8 cellular contexts compared by ENCODE assay signal in the genomic region with DNA sequence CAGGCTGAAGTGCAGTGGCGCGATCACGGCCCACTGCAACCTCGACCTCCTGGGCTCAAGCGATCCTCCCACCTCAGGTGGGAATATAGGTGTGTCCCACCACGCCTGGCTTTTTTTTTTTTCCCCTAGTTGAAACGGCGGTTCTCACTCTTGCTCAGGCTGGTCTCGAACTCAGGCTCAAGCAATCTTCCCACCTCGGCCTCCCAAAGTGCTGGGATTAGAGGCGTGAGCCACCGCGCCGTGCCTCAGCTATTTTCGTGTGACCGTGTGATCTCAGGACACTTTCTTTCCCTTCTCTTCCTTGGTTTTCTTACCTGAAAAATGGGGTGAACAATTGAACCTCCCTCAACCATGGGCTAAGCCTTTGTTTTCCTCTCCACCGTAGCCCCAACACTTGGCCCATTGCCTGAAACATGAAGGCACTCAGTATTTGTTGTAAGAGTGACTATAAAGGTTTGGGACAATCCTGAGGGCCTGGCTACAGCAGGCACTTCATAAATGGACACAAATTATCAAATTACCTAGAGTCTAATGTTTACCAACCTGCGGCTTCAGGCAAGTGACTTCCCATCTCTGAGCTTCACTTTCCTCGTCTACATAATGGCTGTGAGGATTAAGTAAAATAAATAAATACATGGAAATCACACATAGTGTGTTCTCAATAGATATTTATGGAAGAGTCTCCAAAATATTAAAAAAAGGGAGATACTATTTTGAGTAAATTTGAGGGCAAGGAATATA. TPM values are rescaled to one million over a fixed set of nuclear protein-coding genes. Genes with fewer than 3 reads are reported as not detected.
DNase-seq lines count a peak whose midpoint lies in the region; ATAC-seq, FAIRE-seq and TF ChIP-seq lines count a peak whose summit lies in the region.

No MANE protein-coding gene starts in this region.

- H3K27ac ChIP-seq in heart left ventricle (peak overlapping the region; percentile 81 to 98 (median 89)), Karpas-422 (ENCODE audit: low read length) (no peak overlapping the region), iPS-18a (ENCODE audit: low read length) (no peak overlapping the region), temporal lobe (ENCODE audit: low read depth, low read length) (peak overlapping the region; percentile 86)

- peaks cover 2% of the 10 kb centered on the region for H3K9me3 Mint-ChIP-seq in activated CD4-positive, alpha-beta memory T cell treated with anti-CD3 and anti-CD28 coated beads for 36 hours

- peaks cover 25% of the 10 kb centered on the region for H3K4me1 Mint-ChIP-seq in activated CD4-positive, alpha-beta memory T cell treated with anti-CD3 and anti-CD28 coated beads for 36 hours (ENCODE audit: low read depth)

- TF ChIP-seq CTCF in heart left ventricle (IDR thresholded peaks at IDR 0.05): no peak

- no peak for FAIRE-seq in RCC 7860 (lab: Jason Lieb, UNC)

- no peaks in the 10 kb centered on the region for H3K9me2 ChIP-seq in Karpas-422 (replicated peaks; ENCODE audit: insufficient read depth, low read length)

- H3K27me3 Mint-ChIP-seq in activated CD4-positive, alpha-beta memory T cell treated with anti-CD3 and anti-CD28 coated beads for 36 hours: no peaks in the 10 kb centered on the region

- H3K4me3 ChIP-seq in heart left ventricle (peak overlapping the region; percentile 26 to 66 (median 55)), Karpas-422 (ENCODE audit: low read length) (peak overlapping the region; percentile 67; the same call in 1 of the 2 replicates), iPS-18a (ENCODE audit: low read length) (peak overlapping the region; percentile 47)

- H3K36me3 ChIP-seq in heart left ventricle (peaks cover 0 to 17% (median 0%) of the 10 kb centered on the region in 9 donors), Karpas-422 (ENCODE audit: insufficient read depth, low read length) (0 out of 2 replicates have a peak, but pooled peaks cover 3% of the 10 kb centered on the region), iPS-18a (ENCODE audit: control insufficient read depth, low read depth, low read length) (no peaks in the 10 kb centered on the region)

- H3K9ac ChIP-seq in Karpas-422 (ENCODE audit: low read length): peak overlapping the region; percentile 51
- peak overlapping the region; percentile 38 for H3K9ac ChIP-seq in iPS-18a (ENCODE audit: low read length)

- H3K4me1 ChIP-seq in heart left ventricle: peaks cover 0 to 50% (median 33%) of the 10 kb centered on the region in 12 donors
- H3K4me1 ChIP-seq in Karpas-422 (ENCODE audit: low read length): peaks cover 16% of the 10 kb centered on the region
- H3K4me1 ChIP-seq in iPS-18a (ENCODE audit: control insufficient read depth, low read depth, low read length): peaks cover 29% of the 10 kb centered on the region

- no peaks in the 10 kb centered on the region for H3K27me3 ChIP-seq in heart left ventricle
- no peaks in the 10 kb centered on the region for H3K27me3 ChIP-seq in Karpas-422 (ENCODE audit: low read length)
- H3K27me3 ChIP-seq in iPS-18a (ENCODE audit: control insufficient read depth, insufficient read depth, low read length): no peaks in the 10 kb centered on the region

- peaks cover 0 to 3% (median 0%) of the 10 kb centered on the region in 12 donors for H3K9me3 ChIP-seq in heart left ventricle
- no peaks in the 10 kb centered on the region for H3K9me3 ChIP-seq in Karpas-422 (ENCODE audit: low read length)
- no peaks in the 10 kb centered on the region for H3K9me3 ChIP-seq in iPS-18a (ENCODE audit: control insufficient read depth, low read depth, low read length)

- peak overlapping the region; percentile 88 for H3K4me3 Mint-ChIP-seq in activated CD4-positive, alpha-beta memory T cell treated with anti-CD3 and anti-CD28 coated beads for 36 hours

- intact Hi-C loops in heart left ventricle (cut with DNase I): loop anchor here in 7 of 10 donors (1.0 to 10.0 kb wide), 7 partner anchors 14 to 149 kb away; a partner anchor contains a TSS
- intact Hi-C loops in left ventricle myocardium superior (cut with micrococcal nuclease): no loop called here
- intact Hi-C loops in activated CD4-positive, alpha-beta memory T cell treated with anti-CD3 and anti-CD28 coated beads for 36 hours (cut with micrococcal nuclease): loop anchor here (2.0 kb wide), 1 partner anchor 149 kb away; a partner anchor contains a TSS

- H3K27ac Mint-ChIP-seq in activated CD4-positive, alpha-beta memory T cell treated with anti-CD3 and anti-CD28 coated beads for 36 hours: peak overlapping the region; percentile 81

- POLR2A ChIA-PET in activated CD4-positive, alpha-beta memory T cell treated with anti-CD3 and anti-CD28 coated beads for 36 hours (lab: Charles Lee): interaction anchor here (0.7 to 2.1 kb wide), 12 partner anchors 11 to 165 kb away, joined by 3 to 31 read pairs (median 4); a partner anchor contains a TSS

- CTCF ChIA-PET in activated CD4-positive, alpha-beta memory T cell treated with anti-CD3 and anti-CD28 coated beads for 36 hours (lab: Charles Lee): interaction anchor here (0.8 to 29.0 kb wide), 5 partner anchors 14 to 150 kb away, joined by 3 to 1211 read pairs (median 8); a partner anchor contains a TSS

- H4K20me1 ChIP-seq in Karpas-422 (ENCODE audit: insufficient read depth, low read depth, low read length): no peaks in the 10 kb centered on the region

- ATAC-seq in heart left ventricle (no peak), left ventricle myocardium superior (no peak)

- DNase-seq in heart left ventricle (no peak), left ventricle myocardium superior (no peak), Karpas-422 (no peak), RCC 7860 (ENCODE audit: low spot score) (no peak), C1 segment of cervical spinal cord (lab: John Stamatoyannopoulos, UW) (no peak)
- no peak for DNase-seq in activated CD4-positive, alpha-beta memory T cell treated with anti-CD3 and anti-CD28 coated beads for 36 hours

- no peak for TF ChIP-seq POLR2A in heart left ventricle (IDR thresholded peaks at IDR 0.05)

- H3K79me2 ChIP-seq in Karpas-422 (ENCODE audit: low read length): no peaks in the 10 kb centered on the region

- peak overlapping the region; percentile 77 for H3K4me2 ChIP-seq in Karpas-422 (ENCODE audit: low read depth, low read length, poor library complexity, severe bottlenecking)

- 0 out of 2 replicates have a peak overlapping the region, but pooled peaks have one; percentile 36 for H2AFZ ChIP-seq in Karpas-422 (ENCODE audit: low read length)

- peaks cover 2% of the 10 kb centered on the region for H3K36me3 Mint-ChIP-seq in activated CD4-positive, alpha-beta memory T cell treated with anti-CD3 and anti-CD28 coated beads for 36 hours

- 33 to 40% (median 37%) methylated on average over 19 of the region's 19 CpGs for WGBS in heart left ventricle, 4 donors

RNA-seq across cellular contexts. Expression of a gene that starts 31.4 kb away (rescaled TPM):
- 100 to 1,000 TPM in 6 of 9 donors, 10 to 100 TPM in 3; 72.4 to 619 (median 112) TPM for total RNA-seq in heart left ventricle
- 100 to 1,000 TPM; 140 to 327 TPM for polyA plus RNA-seq in heart left ventricle
- 99.2 TPM for total RNA-seq in left ventricle myocardium superior
- 5.0 TPM in 1 of 2 replicates, not detected in the other for total RNA-seq in Karpas-422 (2014; rRNA removed; shearing (Covaris generic); ENCODE audit: low replicate concordance)
- 1 to 10 TPM in 1 of 2 experiments, under 1 TPM in 1; 0.90 to 1.3 TPM for total RNA-seq in activated CD4-positive, alpha-beta memory T cell treated with anti-CD3 and anti-CD28 coated beads for 36 hours
- 35.7 TPM for total RNA-seq in temporal lobe

RNA-seq across cellular contexts. Expression of a gene that starts 59.5 kb away (rescaled TPM):
- 100 to 1,000 TPM in 1 of 9 donors, 10 to 100 TPM in 8; 22.3 to 110 (median 39.8) TPM for total RNA-seq in heart left ventricle
- 100 to 1,000 TPM in 1 of 2 donors, 10 to 100 TPM in 1; 41.0 to 119 TPM for polyA plus RNA-seq in heart left ventricle
- total RNA-seq in left ventricle myocardium superior: 39.2 TPM
- total RNA-seq in Karpas-422 (2014; rRNA removed; shearing (Covaris generic); ENCODE audit: low replicate concordance): 54.4 and 69.6 TPM in 2 replicates
- 100 to 1,000 TPM; 110 to 111 TPM for total RNA-seq in activated CD4-positive, alpha-beta memory T cell treated with anti-CD3 and anti-CD28 coated beads for 36 hours
- total RNA-seq in temporal lobe: 25.8 TPM

Comparison
In these comparisons a context has a peak if more than half of its experiments do, and no peak if none do; other contexts are left out.
1. H3K27ac ChIP-seq: peak in heart left ventricle (12 of 12) and temporal lobe (single experiment); none in Karpas-422 (single experiment) and iPS-18a (single experiment).
2. Peak in every context shown above with its lines, with median percentiles within 50 percentile points of each other: H3K4me3 ChIP-seq.